1 cellular context compared by ENCODE assay signal in genomic region chr7:139341058-139341775, GRCh38.
TF ChIP-seq lines count a peak whose summit lies in the region.

A gene with protein sequence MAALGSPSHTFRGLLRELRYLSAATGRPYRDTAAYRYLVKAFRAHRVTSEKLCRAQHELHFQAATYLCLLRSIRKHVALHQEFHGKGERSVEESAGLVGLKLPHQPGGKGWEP (plus strand): TSS chr7:139341337. CDS start chr7:139341385, 48 bp downstream.

TF ChIP-seq in HEK293, 187 proteins besides CTCF, POLR2A, EP300 and RAD21 (continued from another document):
- TF ChIP-seq, protein P1, sequence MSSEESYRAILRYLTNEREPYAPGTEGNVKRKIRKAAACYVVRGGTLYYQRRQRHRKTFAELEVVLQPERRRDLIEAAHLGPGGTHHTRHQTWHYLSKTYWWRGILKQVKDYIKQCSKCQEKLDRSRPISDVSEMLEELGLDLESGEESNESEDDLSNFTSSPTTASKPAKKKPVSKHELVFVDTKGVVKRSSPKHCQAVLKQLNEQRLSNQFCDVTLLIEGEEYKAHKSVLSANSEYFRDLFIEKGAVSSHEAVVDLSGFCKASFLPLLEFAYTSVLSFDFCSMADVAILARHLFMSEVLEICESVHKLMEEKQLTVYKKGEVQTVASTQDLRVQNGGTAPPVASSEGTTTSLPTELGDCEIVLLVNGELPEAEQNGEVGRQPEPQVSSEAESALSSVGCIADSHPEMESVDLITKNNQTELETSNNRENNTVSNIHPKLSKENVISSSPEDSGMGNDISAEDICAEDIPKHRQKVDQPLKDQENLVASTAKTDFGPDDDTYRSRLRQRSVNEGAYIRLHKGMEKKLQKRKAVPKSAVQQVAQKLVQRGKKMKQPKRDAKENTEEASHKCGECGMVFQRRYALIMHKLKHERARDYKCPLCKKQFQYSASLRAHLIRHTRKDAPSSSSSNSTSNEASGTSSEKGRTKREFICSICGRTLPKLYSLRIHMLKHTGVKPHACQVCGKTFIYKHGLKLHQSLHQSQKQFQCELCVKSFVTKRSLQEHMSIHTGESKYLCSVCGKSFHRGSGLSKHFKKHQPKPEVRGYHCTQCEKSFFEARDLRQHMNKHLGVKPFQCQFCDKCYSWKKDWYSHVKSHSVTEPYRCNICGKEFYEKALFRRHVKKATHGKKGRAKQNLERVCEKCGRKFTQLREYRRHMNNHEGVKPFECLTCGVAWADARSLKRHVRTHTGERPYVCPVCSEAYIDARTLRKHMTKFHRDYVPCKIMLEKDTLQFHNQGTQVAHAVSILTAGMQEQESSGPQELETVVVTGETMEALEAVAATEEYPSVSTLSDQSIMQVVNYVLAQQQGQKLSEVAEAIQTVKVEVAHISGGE (tag by site-specific recombination; conservative IDR thresholded peaks at IDR 0.05; ENCODE audit: low read depth) = peak; percentile 62
- TF ChIP-seq ZNF600 (tag by site-specific recombination; IDR thresholded peaks at IDR 0.05) (peak; percentile 49; the same call in 1 of the 2 replicates), ZBTB8A (tag by site-specific recombination; IDR thresholded peaks at IDR 0.05) (peak; percentile 55), BCL11A (tag by site-specific recombination; IDR thresholded peaks at IDR 0.05; ENCODE audit: low read depth) (peak; percentile 56; the same call in 1 of the 2 replicates), ZBTB20 (tag by site-specific recombination; IDR thresholded peaks at IDR 0.05) (peak; percentile 77), SP3 (tag by site-specific recombination; IDR thresholded peaks at IDR 0.05) (peak; percentile 35; the same call in 1 of the 2 replicates), IKZF3 (tag by site-specific recombination; IDR thresholded peaks at IDR 0.05) (peak; percentile 25; the same call in 1 of the 2 replicates), ZBTB48 (tag by site-specific recombination; IDR thresholded peaks at IDR 0.05) (peak; percentile 92), ZNF664 (tag by site-specific recombination; IDR thresholded peaks at IDR 0.05) (no peak), ZNF623 (tag by site-specific recombination; IDR thresholded peaks at IDR 0.05) (no peak), KLF10 (tag by site-specific recombination; IDR thresholded peaks at IDR 0.05) (peak; percentile 94; the same call in 1 of the 2 replicates), GLI4 (tag by site-specific recombination; IDR thresholded peaks at IDR 0.05) (peak; percentile 88; the same call in 1 of the 2 replicates), ZNF362 (tag by site-specific recombination; IDR thresholded peaks at IDR 0.05) (0 out of 2 replicates have a peak, but pooled peaks have one; percentile 3), WT1 (tag by site-specific recombination; IDR thresholded peaks at IDR 0.05) (no peak), TCF7L2 (IDR thresholded peaks at IDR 0.05; ENCODE audit: borderline replicate concordance, low read depth, low read length) (0 out of 2 replicates have a peak, but pooled peaks have one; percentile 24), KLF8 (tag by site-specific recombination; IDR thresholded peaks at IDR 0.05) (peak; percentile 63; the same call in 1 of the 2 replicates), ZIC2 (tag by site-specific recombination; IDR thresholded peaks at IDR 0.05) (peak; percentile 28), TRIM28 (IDR thresholded peaks at IDR 0.05; ENCODE audit: borderline replicate concordance, low read length) (no peak), TSHZ1 (tag by site-specific recombination; IDR thresholded peaks at IDR 0.05; ENCODE audit: borderline replicate concordance) (no peak), ZNF335 (tag by site-specific recombination; conservative IDR thresholded peaks at IDR 0.05) (peak; percentile 94), ZNF792 (tag by site-specific recombination; IDR thresholded peaks at IDR 0.05) (peak; percentile 69; the same call in 1 of the 2 replicates), ZEB2 (tag by site-specific recombination; IDR thresholded peaks at IDR 0.05) (peak; percentile 52; the same call in 1 of the 2 replicates), ZNF121 (tag by site-specific recombination; IDR thresholded peaks at IDR 0.05) (peak; percentile 44; the same call in 1 of the 2 replicates), ZNF423 (tag by site-specific recombination; IDR thresholded peaks at IDR 0.05) (0 out of 2 replicates have a peak, but pooled peaks have one; percentile 6), ZBTB1 (tag by site-specific recombination; IDR thresholded peaks at IDR 0.05) (no peak), REPIN1 (tag by site-specific recombination; IDR thresholded peaks at IDR 0.05; ENCODE audit: low read depth) (0 out of 2 replicates have a peak, but pooled peaks have one; percentile 34), GLIS2 (tag by site-specific recombination; IDR thresholded peaks at IDR 0.05) (peak; percentile 81), ZSCAN30 (tag by site-specific recombination; IDR thresholded peaks at IDR 0.05) (peak; percentile 86), GFI1B (tag by site-specific recombination; IDR thresholded peaks at IDR 0.05) (peak; percentile 65; the same call in 1 of the 2 replicates), ZNF2 (tag by site-specific recombination; IDR thresholded peaks at IDR 0.05) (peak; percentile 87; the same call in 1 of the 2 replicates), SETDB1 (IDR thresholded peaks at IDR 0.05; ENCODE audit: insufficient read length, low read length) (no peak), ZNF324 (tag by site-specific recombination; IDR thresholded peaks at IDR 0.05) (peak; percentile 60; the same call in 1 of the 2 replicates)
- TF ChIP-seq, protein P2, sequence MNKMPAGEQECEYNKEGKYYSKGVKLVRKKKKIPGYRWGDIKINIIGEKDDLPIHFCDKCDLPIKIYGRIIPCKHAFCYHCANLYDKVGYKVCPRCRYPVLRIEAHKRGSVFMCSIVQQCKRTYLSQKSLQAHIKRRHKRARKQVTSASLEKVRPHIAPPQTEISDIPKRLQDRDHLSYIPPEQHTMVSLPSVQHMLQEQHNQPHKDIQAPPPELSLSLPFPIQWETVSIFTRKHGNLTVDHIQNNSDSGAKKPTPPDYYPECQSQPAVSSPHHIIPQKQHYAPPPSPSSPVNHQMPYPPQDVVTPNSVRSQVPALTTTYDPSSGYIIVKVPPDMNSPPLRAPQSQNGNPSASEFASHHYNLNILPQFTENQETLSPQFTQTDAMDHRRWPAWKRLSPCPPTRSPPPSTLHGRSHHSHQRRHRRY (tag by site-specific recombination; IDR thresholded peaks at IDR 0.05) = no peak
- TF ChIP-seq, protein P3, sequence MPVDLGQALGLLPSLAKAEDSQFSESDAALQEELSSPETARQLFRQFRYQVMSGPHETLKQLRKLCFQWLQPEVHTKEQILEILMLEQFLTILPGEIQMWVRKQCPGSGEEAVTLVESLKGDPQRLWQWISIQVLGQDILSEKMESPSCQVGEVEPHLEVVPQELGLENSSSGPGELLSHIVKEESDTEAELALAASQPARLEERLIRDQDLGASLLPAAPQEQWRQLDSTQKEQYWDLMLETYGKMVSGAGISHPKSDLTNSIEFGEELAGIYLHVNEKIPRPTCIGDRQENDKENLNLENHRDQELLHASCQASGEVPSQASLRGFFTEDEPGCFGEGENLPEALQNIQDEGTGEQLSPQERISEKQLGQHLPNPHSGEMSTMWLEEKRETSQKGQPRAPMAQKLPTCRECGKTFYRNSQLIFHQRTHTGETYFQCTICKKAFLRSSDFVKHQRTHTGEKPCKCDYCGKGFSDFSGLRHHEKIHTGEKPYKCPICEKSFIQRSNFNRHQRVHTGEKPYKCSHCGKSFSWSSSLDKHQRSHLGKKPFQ (tag by site-specific recombination; IDR thresholded peaks at IDR 0.05) = no peak
- TF ChIP-seq, protein P4, sequence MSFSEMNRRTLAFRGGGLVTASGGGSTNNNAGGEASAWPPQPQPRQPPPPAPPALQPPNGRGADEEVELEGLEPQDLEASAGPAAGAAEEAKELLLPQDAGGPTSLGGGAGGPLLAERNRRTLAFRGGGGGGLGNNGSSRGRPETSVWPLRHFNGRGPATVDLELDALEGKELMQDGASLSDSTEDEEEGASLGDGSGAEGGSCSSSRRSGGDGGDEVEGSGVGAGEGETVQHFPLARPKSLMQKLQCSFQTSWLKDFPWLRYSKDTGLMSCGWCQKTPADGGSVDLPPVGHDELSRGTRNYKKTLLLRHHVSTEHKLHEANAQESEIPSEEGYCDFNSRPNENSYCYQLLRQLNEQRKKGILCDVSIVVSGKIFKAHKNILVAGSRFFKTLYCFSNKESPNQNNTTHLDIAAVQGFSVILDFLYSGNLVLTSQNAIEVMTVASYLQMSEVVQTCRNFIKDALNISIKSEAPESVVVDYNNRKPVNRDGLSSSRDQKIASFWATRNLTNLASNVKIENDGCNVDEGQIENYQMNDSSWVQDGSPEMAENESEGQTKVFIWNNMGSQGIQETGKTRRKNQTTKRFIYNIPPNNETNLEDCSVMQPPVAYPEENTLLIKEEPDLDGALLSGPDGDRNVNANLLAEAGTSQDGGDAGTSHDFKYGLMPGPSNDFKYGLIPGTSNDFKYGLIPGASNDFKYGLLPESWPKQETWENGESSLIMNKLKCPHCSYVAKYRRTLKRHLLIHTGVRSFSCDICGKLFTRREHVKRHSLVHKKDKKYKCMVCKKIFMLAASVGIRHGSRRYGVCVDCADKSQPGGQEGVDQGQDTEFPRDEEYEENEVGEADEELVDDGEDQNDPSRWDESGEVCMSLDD (tag by site-specific recombination; IDR thresholded peaks at IDR 0.05) = peak; percentile 85
- TF ChIP-seq, protein P5, sequence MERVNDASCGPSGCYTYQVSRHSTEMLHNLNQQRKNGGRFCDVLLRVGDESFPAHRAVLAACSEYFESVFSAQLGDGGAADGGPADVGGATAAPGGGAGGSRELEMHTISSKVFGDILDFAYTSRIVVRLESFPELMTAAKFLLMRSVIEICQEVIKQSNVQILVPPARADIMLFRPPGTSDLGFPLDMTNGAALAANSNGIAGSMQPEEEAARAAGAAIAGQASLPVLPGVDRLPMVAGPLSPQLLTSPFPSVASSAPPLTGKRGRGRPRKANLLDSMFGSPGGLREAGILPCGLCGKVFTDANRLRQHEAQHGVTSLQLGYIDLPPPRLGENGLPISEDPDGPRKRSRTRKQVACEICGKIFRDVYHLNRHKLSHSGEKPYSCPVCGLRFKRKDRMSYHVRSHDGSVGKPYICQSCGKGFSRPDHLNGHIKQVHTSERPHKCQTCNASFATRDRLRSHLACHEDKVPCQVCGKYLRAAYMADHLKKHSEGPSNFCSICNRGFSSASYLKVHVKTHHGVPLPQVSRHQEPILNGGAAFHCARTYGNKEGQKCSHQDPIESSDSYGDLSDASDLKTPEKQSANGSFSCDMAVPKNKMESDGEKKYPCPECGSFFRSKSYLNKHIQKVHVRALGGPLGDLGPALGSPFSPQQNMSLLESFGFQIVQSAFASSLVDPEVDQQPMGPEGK (tag by site-specific recombination; IDR thresholded peaks at IDR 0.05) = peak; percentile 94
- TF ChIP-seq, protein P6, sequence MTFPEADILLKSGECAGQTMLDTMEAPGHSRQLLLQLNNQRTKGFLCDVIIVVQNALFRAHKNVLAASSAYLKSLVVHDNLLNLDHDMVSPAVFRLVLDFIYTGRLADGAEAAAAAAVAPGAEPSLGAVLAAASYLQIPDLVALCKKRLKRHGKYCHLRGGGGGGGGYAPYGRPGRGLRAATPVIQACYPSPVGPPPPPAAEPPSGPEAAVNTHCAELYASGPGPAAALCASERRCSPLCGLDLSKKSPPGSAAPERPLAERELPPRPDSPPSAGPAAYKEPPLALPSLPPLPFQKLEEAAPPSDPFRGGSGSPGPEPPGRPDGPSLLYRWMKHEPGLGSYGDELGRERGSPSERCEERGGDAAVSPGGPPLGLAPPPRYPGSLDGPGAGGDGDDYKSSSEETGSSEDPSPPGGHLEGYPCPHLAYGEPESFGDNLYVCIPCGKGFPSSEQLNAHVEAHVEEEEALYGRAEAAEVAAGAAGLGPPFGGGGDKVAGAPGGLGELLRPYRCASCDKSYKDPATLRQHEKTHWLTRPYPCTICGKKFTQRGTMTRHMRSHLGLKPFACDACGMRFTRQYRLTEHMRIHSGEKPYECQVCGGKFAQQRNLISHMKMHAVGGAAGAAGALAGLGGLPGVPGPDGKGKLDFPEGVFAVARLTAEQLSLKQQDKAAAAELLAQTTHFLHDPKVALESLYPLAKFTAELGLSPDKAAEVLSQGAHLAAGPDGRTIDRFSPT (tag by site-specific recombination; IDR thresholded peaks at IDR 0.05) = peak; percentile 43; the same call in 1 of the 2 replicates
